ENCODE assay signal across 9 cellular contexts in the genomic region with DNA sequence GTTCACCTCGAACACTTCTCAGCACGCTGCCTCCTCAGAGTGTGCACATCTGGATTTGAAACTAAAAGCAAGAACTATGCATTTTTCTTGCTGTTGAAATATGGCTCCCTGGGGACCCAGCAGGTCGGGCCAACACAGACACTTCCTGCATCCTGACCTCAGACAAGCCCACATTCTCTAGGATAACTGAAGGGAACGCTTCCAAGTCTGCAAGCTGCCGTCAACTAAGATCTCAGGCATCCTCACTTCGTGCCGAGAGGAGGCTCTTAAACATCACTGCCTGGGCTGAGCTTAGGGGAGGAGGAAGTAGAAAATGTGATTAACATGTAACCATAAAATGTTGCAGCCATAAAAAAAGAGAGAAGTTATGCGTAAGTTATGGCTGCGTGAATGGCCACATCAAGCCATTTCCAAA.
DNase-seq lines count a peak whose midpoint lies in the region; ATAC-seq, FAIRE-seq and TF ChIP-seq lines count a peak whose summit lies in the region.
"Had no signal": no experiment of that assay in that cellular context is flagged by ENCODE, and none has a peak within 500 bp of the region (broad histone marks: within the 10 kb centered on the region; RNA-seq: fewer than 3 reads in every experiment).

No MANE protein-coding gene starts in this region.

- peak overlapping the region; percentile 2 for H2AFZ ChIP-seq in astrocyte (ENCODE audit: low read depth, low read length)

- TF ChIP-seq CTCF in astrocyte (IDR thresholded peaks at IDR 0.05; ENCODE audit: insufficient read depth, low read depth, low read length) (no peak), foreskin keratinocyte (conservative IDR thresholded peaks at IDR 0.05) (no peak)

- ATAC-seq in HG03064 (IDR thresholded peaks at IDR 0.05; ENCODE audit: low read depth, unreplicated experiment): peak; percentile 83
- ATAC-seq in naive B cell (ENCODE audit: low read depth in 2 of 2): peak; percentile 87 to 89
- no peak for ATAC-seq in GM19397 (IDR thresholded peaks at IDR 0.05; ENCODE audit: unreplicated experiment)
- ATAC-seq in foreskin keratinocyte: no peak

- H3K27ac ChIP-seq in astrocyte (ENCODE audit: low read depth, low read length) (peak overlapping the region; percentile 44), foreskin keratinocyte (no peak overlapping the region)

- H3K4me3 ChIP-seq in astrocyte (ENCODE audit: insufficient read depth, low read depth, low read length): no peak overlapping the region

- H3K27me3 ChIP-seq in astrocyte (ENCODE audit: insufficient read depth, low read length) (peaks cover 3% of the 10 kb centered on the region), foreskin keratinocyte (peaks cover 42% of the 10 kb centered on the region)

- H3K4me1 Mint-ChIP-seq in astrocyte (ENCODE audit: low read depth, unreplicated experiment) (peaks cover 4% of the 10 kb centered on the region), naive B cell (peaks cover 37 to 42% (median 41%) of the 10 kb centered on the region in 3 donors)

- DNase-seq in GM04503 (ENCODE audit: low read depth) (peak; percentile 100), astrocyte (ENCODE audit: low read depth) (peak; percentile 98), naive B cell (peak; percentile 53), occipital lobe (lab: John Stamatoyannopoulos, UW) (no peak), kidney glomerular epithelial cell (lab: John Stamatoyannopoulos, UW) (no peak), foreskin keratinocyte (no peak)

- FAIRE-seq in astrocyte (lab: Jason Lieb, UNC): peak; percentile 98
- FAIRE-seq: H1 had no signal

- no peaks in the 10 kb centered on the region for H4K20me1 ChIP-seq in astrocyte (ENCODE audit: insufficient read depth, low read length)

- H3K4me3 Mint-ChIP-seq in astrocyte (ENCODE audit: unreplicated experiment) (no peak overlapping the region), naive B cell (peak overlapping the region; percentile 76 to 93 (median 87))

- peaks cover 27% of the 10 kb centered on the region for H3K27me3 Mint-ChIP-seq in astrocyte (ENCODE audit: low read depth, unreplicated experiment)
- H3K27me3 Mint-ChIP-seq in naive B cell: peaks cover 5 to 36% (median 10%) of the 10 kb centered on the region in 3 donors

- H3K4me1 ChIP-seq in astrocyte (ENCODE audit: insufficient read depth, low read length) (peaks cover 11% of the 10 kb centered on the region), foreskin keratinocyte (no peaks in the 10 kb centered on the region)

- peaks cover 14% of the 10 kb centered on the region for H3K9me3 ChIP-seq in astrocyte (ENCODE audit: insufficient read depth, low read depth, low read length)

- H3K36me3 Mint-ChIP-seq in astrocyte (ENCODE audit: low read depth, unreplicated experiment): no peaks in the 10 kb centered on the region
- H3K36me3 Mint-ChIP-seq in naive B cell: peaks cover 0 to 16% of the 10 kb centered on the region in 2 donors

- H3K4me2 ChIP-seq in astrocyte (ENCODE audit: low read length): peak overlapping the region; percentile 64

- H3K79me2 ChIP-seq in astrocyte (ENCODE audit: insufficient read depth, low read length): no peaks in the 10 kb centered on the region

- no peak overlapping the region for H3K9ac ChIP-seq in astrocyte (ENCODE audit: low read length)

- H3K36me3 ChIP-seq in astrocyte (ENCODE audit: insufficient read depth, low read length): no peaks in the 10 kb centered on the region

- H3K27ac Mint-ChIP-seq in astrocyte (ENCODE audit: unreplicated experiment) (no peak overlapping the region), naive B cell (peak overlapping the region; percentile 16 to 86 (median 74))

- peaks cover 22% of the 10 kb centered on the region for H3K9me3 Mint-ChIP-seq in astrocyte (ENCODE audit: unreplicated experiment)
- H3K9me3 Mint-ChIP-seq in naive B cell: peaks cover 3 to 22% (median 10%) of the 10 kb centered on the region in 7 donors

Comparison
In these comparisons a context has a peak if more than half of its experiments do, and no peak if none do; other contexts are left out.
1. DNase-seq: peak in GM04503 (single experiment), astrocyte (single experiment) and naive B cell (single experiment); none in occipital lobe (single experiment), kidney glomerular epithelial cell (single experiment) and foreskin keratinocyte (0 of 2).
2. ATAC-seq: peak in HG03064 (single experiment) and naive B cell (2 of 2); none in GM19397 (single experiment) and foreskin keratinocyte (single experiment).